ENCODE assay signal across 8 cellular contexts in the genomic region with DNA sequence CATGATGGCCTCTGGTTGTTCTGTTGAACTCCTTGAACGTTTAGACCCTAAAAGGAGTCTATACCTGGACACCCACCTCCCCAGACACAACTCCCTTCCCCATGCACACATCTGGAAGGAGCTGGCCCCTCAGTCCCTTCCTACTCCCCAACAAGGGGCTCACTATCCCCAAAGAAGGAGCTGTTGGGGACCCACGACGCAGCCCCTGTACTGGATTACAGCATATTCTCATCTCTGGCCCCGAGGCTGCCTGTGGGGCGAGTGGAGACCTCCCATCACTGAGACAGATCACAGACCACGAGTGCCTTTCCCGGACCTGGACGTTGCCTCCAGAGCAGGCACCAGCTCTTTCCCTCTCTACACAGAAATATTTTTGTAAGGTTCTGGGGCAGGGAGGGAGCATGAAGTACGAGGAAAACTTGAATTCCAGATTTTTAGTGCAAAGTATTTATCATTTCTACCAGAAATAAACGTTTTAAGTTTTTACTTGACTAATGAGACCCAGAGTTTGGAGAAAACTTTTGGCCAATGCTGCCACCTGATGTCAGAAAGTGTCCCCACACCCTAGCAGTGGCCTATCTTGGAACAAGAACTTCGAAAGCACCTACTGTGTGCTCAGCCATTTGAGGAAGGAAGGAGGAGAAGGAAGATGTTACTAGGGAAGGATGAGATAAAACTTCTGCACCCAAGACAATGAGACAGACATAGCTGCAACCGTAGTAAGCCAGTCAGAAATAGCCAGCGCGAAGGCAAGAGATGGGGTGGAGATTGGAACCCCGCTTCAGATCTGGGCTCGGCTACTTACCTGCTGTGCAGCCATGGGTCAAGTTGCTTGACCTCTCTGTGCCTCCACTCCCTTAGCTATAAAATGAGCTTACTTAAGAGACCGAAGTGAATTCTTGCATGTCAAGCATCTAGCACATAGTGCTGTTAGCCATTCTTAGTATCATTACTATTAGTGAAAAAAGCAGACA. TPM values are rescaled to one million over a fixed set of nuclear protein-coding genes. Genes with fewer than 3 reads are reported as not detected.
DNase-seq lines count a peak whose midpoint lies in the region; ATAC-seq and TF ChIP-seq lines count a peak whose summit lies in the region.

No MANE protein-coding gene starts in this region.

- ATAC-seq in stimulated activated naive B cell treated with anti-CD40 and anti-IgM and Interleukin-4, amounts not matched to agents 10 μg/mL and 1 μg/mL and 100 μg/mL, for 72 hours (replicated peaks): no peak

- H3K9me3 Mint-ChIP-seq in stimulated activated naive B cell treated with anti-CD40 and anti-IgM and Interleukin-4, amounts not matched to agents 10 μg/mL and 1 μg/mL and 100 μg/mL, for 72 hours: no peaks in the 10 kb centered on the region

- DNase-seq in SKM-1 treated with dmso at 0.1 percent for 144 hours (lab: John Stamatoyannopoulos, UW; ENCODE audit: unreplicated experiment) (peak; percentile 28), SKM-1 (lab: John Stamatoyannopoulos, UW; ENCODE audit: unreplicated experiment) (no peak), RPMI8226 (peak; percentile 6), fibroblast of the aortic adventitia (ENCODE audit: low read depth) (peak; percentile 51), superior temporal gyrus (ENCODE audit: extremely low spot score) (peak; percentile 77), cerebellar nuclear complex (lab: John Stamatoyannopoulos, UW) (no peak)
- no peak for DNase-seq in stimulated activated CD4-positive, alpha-beta T cell treated with anti-CD3 and anti-CD28 coated beads, Interleukin-4, amount 100 ng/mL, for 1 hour
- no peak for DNase-seq in stimulated activated naive B cell treated with anti-CD40 and anti-IgM and Interleukin-4, amounts not matched to agents 10 μg/mL and 1 μg/mL and 100 μg/mL, for 72 hours

- no peak overlapping the region for H3K4me3 Mint-ChIP-seq in stimulated activated naive B cell treated with anti-CD40 and anti-IgM and Interleukin-4, amounts not matched to agents 10 μg/mL and 1 μg/mL and 100 μg/mL, for 72 hours

- H3K27ac Mint-ChIP-seq in stimulated activated naive B cell treated with anti-CD40 and anti-IgM and Interleukin-4, amounts not matched to agents 10 μg/mL and 1 μg/mL and 100 μg/mL, for 72 hours: no peak overlapping the region

- H3K36me3 Mint-ChIP-seq in stimulated activated naive B cell treated with anti-CD40 and anti-IgM and Interleukin-4, amounts not matched to agents 10 μg/mL and 1 μg/mL and 100 μg/mL, for 72 hours: peaks cover 0 to 2% of the 10 kb centered on the region in 2 donors

- H3K4me3 ChIP-seq in fibroblast of the aortic adventitia (ENCODE audit: low read depth, low read length): no peak overlapping the region

- peaks cover 26 to 31% of the 10 kb centered on the region in 2 donors for H3K27me3 Mint-ChIP-seq in stimulated activated naive B cell treated with anti-CD40 and anti-IgM and Interleukin-4, amounts not matched to agents 10 μg/mL and 1 μg/mL and 100 μg/mL, for 72 hours

- peak; percentile 67 for TF ChIP-seq CTCF in fibroblast of the aortic adventitia (IDR thresholded peaks at IDR 0.05; ENCODE audit: insufficient read depth, low read length)

- peaks cover 10 to 11% of the 10 kb centered on the region in 2 donors for H3K4me1 Mint-ChIP-seq in stimulated activated naive B cell treated with anti-CD40 and anti-IgM and Interleukin-4, amounts not matched to agents 10 μg/mL and 1 μg/mL and 100 μg/mL, for 72 hours

RNA-seq across cellular contexts. Expression of a gene that starts 10.2 kb away (rescaled TPM):
- 0.36 and 0.90 TPM in 2 replicates for total RNA-seq in fibroblast of the aortic adventitia (ENCODE audit: low replicate concordance)

RNA-seq across cellular contexts. Expression of a gene that starts 18.9 kb away (rescaled TPM):
- 39.4 and 58.6 TPM in 2 replicates for total RNA-seq in fibroblast of the aortic adventitia (ENCODE audit: low replicate concordance)

Comparison
In these comparisons a context has a peak if more than half of its experiments do, and no peak if none do; other contexts are left out.
1. DNase-seq: peak in SKM-1 treated with dmso at 0.1 percent for 144 hours (single experiment), RPMI8226 (single experiment), fibroblast of the aortic adventitia (single experiment) and superior temporal gyrus (single experiment); none in SKM-1 (single experiment), cerebellar nuclear complex (0 of 2), stimulated activated CD4-positive, alpha-beta T cell treated with anti-CD3 and anti-CD28 coated beads, Interleukin-4, amount 100 ng/mL, for 1 hour (single experiment) and stimulated activated naive B cell treated with anti-CD40 and anti-IgM and Interleukin-4, amounts not matched to agents 10 μg/mL and 1 μg/mL and 100 μg/mL, for 72 hours (single experiment).